In genomic region chr7:51000956-51001355, GRCh38 we compare ENCODE assay signal across 1 cellular context.
TF ChIP-seq lines count a peak whose summit lies in the region.

No MANE protein-coding gene starts in this region.

TF ChIP-seq in HepG2, 621 proteins besides CTCF, POLR2A, EP300 and RAD21 (continued from another document):
- TF ChIP-seq ZBTB14 (CRISPR knock-in tag; IDR thresholded peaks at IDR 0.05) (no peak), STAG1 (CRISPR knock-in tag; IDR thresholded peaks at IDR 0.05) (peak; percentile 27; the same call in 1 of the 2 replicates)
